In genomic region chr20:44552039-44552438, GRCh38 we compare ENCODE assay signal across 1 cellular context.
TF ChIP-seq lines count a peak whose summit lies in the region.

No MANE protein-coding gene starts in this region.

TF ChIP-seq in endothelial cell of umbilical vein, 7 proteins besides CTCF, POLR2A, EP300 and RAD21:
- TF ChIP-seq MAX (IDR thresholded peaks at IDR 0.05; ENCODE audit: insufficient read depth, insufficient read length) (no peak), EZH2 (IDR thresholded peaks at IDR 0.05; ENCODE audit: borderline replicate concordance, low read depth, low read length, severe bottlenecking) (no peak), MYC (IDR thresholded peaks at IDR 0.05; ENCODE audit: low read depth, low read length) (no peak), POLR2AphosphoS5 (IDR thresholded peaks at IDR 0.05; ENCODE audit: insufficient read depth, low read depth, low read length) (no peak)
